26 cellular contexts compared by ENCODE assay signal in genomic region chr9:27800159-27800558, GRCh38.
"Had no signal": no experiment of that assay in that cellular context is flagged by ENCODE, and none has a peak within 500 bp of the region (broad histone marks: within the 10 kb centered on the region; RNA-seq: fewer than 3 reads in every experiment).

No MANE protein-coding gene starts in this region.

- H3K4me2 ChIP-seq: hepatocyte, smooth muscle cell had no signal

- H3K27ac ChIP-seq: coronary artery, gastroesophageal sphincter, heart left ventricle, hepatocyte, pancreas, right lobe of liver, suprapubic skin, transverse colon, upper lobe of right lung, uterus had no signal

- H3K4me3 ChIP-seq: coronary artery, gastroesophageal sphincter, heart left ventricle, hepatocyte, lung, pancreas, right lobe of liver, smooth muscle cell, suprapubic skin, transverse colon, upper lobe of right lung, uterus had no signal

- H3K9me3 ChIP-seq: gastroesophageal sphincter, pancreas, right lobe of liver, suprapubic skin, transverse colon, upper lobe of right lung, uterus had no signal

- H3K36me3 ChIP-seq: gastroesophageal sphincter, heart left ventricle, pancreas, right lobe of liver, suprapubic skin, transverse colon, upper lobe of right lung, uterus had no signal

- FAIRE-seq: endothelial cell of umbilical vein, pancreas had no signal

- DNase-seq: dermis blood vessel endothelial cell; effector memory CD4-positive, alpha-beta T cell; foreskin fibroblast; heart left ventricle; left cardiac atrium; left ventricle myocardium superior; natural killer cell; occipital lobe; pancreas; right lobe of liver; stimulated activated CD4-positive, alpha-beta T cell treated with anti-CD3 and anti-CD28 coated beads, Interleukin-12 subunit alpha, Interleukin-12 subunit beta, amount 100 ng/mL, for 4 hours; stimulated activated CD4-positive, alpha-beta T cell treated with anti-CD3 and anti-CD28 coated beads, Interleukin-1b, Interleukin-23, amount 100 ng/mL, for 48 hours; stimulated activated CD4-positive, alpha-beta T cell treated with anti-CD3 and anti-CD28 coated beads, Interleukin-4, amount 100 ng/mL, for 1 hour; stimulated activated CD8-positive, alpha-beta memory T cell treated with anti-CD3 and anti-CD28 coated beads, Interleukin-4, amount 100 ng/mL, for 48 hours; stimulated activated naive CD4-positive, alpha-beta T cell; stimulated activated naive CD8-positive, alpha-beta T cell treated with anti-CD3 and anti-CD28 coated beads, Interleukin-15, amount 100 ng/mL, for 72 hours; transverse colon; upper lobe of right lung; uterus had no signal

- H2AFZ ChIP-seq: hepatocyte had no signal

- H3K27me3 ChIP-seq: gastroesophageal sphincter, heart left ventricle, hepatocyte, pancreas, right lobe of liver, suprapubic skin, transverse colon, upper lobe of right lung, uterus had no signal

- ATAC-seq: gastroesophageal sphincter; heart left ventricle; left cardiac atrium; left ventricle myocardium superior; natural killer cell; pancreas; stimulated activated naive CD8-positive, alpha-beta T cell treated with anti-CD3 and anti-CD28 coated beads, Interleukin-15, amount 100 ng/mL, for 72 hours; upper lobe of right lung had no signal

- H3K4me1 ChIP-seq: gastroesophageal sphincter, heart left ventricle, pancreas, suprapubic skin, transverse colon, upper lobe of right lung, uterus had no signal

- H3K79me2 ChIP-seq: hepatocyte had no signal
